9 cellular contexts compared by ENCODE assay signal in genomic region chr2:189142893-189143759, GRCh38. TPM values are rescaled to one million over a fixed set of nuclear protein-coding genes. Genes with fewer than 3 reads are reported as not detected.
DNase-seq lines count a peak whose midpoint lies in the region; ATAC-seq, FAIRE-seq and TF ChIP-seq lines count a peak whose summit lies in the region.
"Had no signal": no experiment of that assay in that cellular context is flagged by ENCODE, and none has a peak within 500 bp of the region (broad histone marks: within the 10 kb centered on the region; RNA-seq: fewer than 3 reads in every experiment).

No MANE protein-coding gene starts in this region.

- DNase-seq in NK-92 treated with Interleukin-12 subunit alpha and Interleukin-12 subunit beta, amount 100 ng/mL, for 24 hours (lab: John Stamatoyannopoulos, UW) = peak; percentile 1
- DNase-seq in NK-92 (lab: John Stamatoyannopoulos, UW; ENCODE audit: unreplicated experiment) = no peak
- DNase-seq in HTR-8/SVneo (ENCODE audit: insufficient read length, low spot score) = peak; percentile 34
- peak; percentile 21 to 65 for DNase-seq in SW 1271 (lab: John Stamatoyannopoulos, UW)
- DNase-seq in K562 (ENCODE audit: extremely low read depth in 1 of 4, low spot score in 3 of 4) = peak; percentile 24 to 66 (median 32)
- DNase-seq in lung (ENCODE audit: low spot score) = no peak
- peak in 1 of 2 donors; percentile 35 for DNase-seq in upper lobe of left lung
- DNase-seq: right cardiac atrium had no signal

- intact Hi-C loops in K562 (cut with micrococcal nuclease) = loop anchor here (1.0 to 5.0 kb wide), 3 partner anchors 145 to 269 kb away; no protein-coding TSS in a partner anchor

- H3K27ac ChIP-seq in K562 (ENCODE audit: extremely low read depth, low read depth, low read length) = no peak overlapping the region
- H3K27ac ChIP-seq in lung (ENCODE audit: low read depth in 1 of 2, low read length in 1 of 2) = no peak overlapping the region
- H3K27ac ChIP-seq in upper lobe of left lung = no peak overlapping the region

- no peaks in the 10 kb centered on the region for H4K20me1 ChIP-seq in K562 (replicated peaks; ENCODE audit: control insufficient read depth, insufficient read depth, low read length)

- H3K4me1 ChIP-seq in K562 (replicated peaks in 1 of 2; ENCODE audit: control insufficient read depth in 2 of 2, insufficient read depth in 2 of 2, low read length in 2 of 2) = no peaks in the 10 kb centered on the region
- no peaks in the 10 kb centered on the region for H3K4me1 ChIP-seq in lung (ENCODE audit: control insufficient read depth in 2 of 2, insufficient read depth in 2 of 2, low read length in 2 of 2)
- H3K4me1 ChIP-seq in upper lobe of left lung = peaks cover 0 to 8% (median 3%) of the 10 kb centered on the region in 4 donors

- WGBS in K562 (ENCODE audit: insufficient coverage, low coverage, missing lambda C conversion rate) = 26% methylated on average over 4 of the region's 4 CpGs
- WGBS in lung, 2 donors = 92 to 95% methylated on average over 4 of the region's 4 CpGs
- WGBS in upper lobe of left lung, 2 donors = 88 to 93% methylated on average over 4 of the region's 4 CpGs

- H3K27me3 ChIP-seq in K562 (ENCODE audit: control insufficient read depth in 2 of 2, insufficient read depth in 2 of 2, low read length in 2 of 2) (no peaks in the 10 kb centered on the region), lung (ENCODE audit: control insufficient read depth, insufficient read depth) (no peaks in the 10 kb centered on the region), upper lobe of left lung (no peaks in the 10 kb centered on the region)

- FAIRE-seq in HTR-8/SVneo (lab: Jason Lieb, UNC) (peak; percentile 92), K562 (lab: Jason Lieb, UNC) (peak; percentile 86)

- POLR2A ChIA-PET in K562 (lab: Yijun Ruan, JAX) = interaction anchor here (0.6 to 0.9 kb wide), 2 partner anchors 22 to 145 kb away, joined by 3 to 4 read pairs; no protein-coding TSS in a partner anchor

- no peak overlapping the region for H3K4me2 ChIP-seq in K562 (ENCODE audit: insufficient read depth, low read length)

- CTCF ChIA-PET in K562 (lab: Yijun Ruan, JAX; ENCODE audit: low intra/inter-chr PET ratio) = interaction anchor here (0.5 to 1.4 kb wide), 3 partner anchors 145 to 355 kb away, joined by 3 to 9 read pairs (median 7); no protein-coding TSS in a partner anchor

- H2AFZ ChIP-seq in K562 (ENCODE audit: low read depth, low read length) = no peak overlapping the region

- no peaks in the 10 kb centered on the region for H3K9me1 ChIP-seq in K562 (ENCODE audit: control insufficient read depth, insufficient read depth, low read length)

- TF ChIP-seq CTCF in K562 (IDR thresholded peaks at IDR 0.05 in 2 of 3, conservative IDR thresholded peaks at IDR 0.05 in 1 of 3; ENCODE audit: insufficient read depth in 2 of 3, low read depth in 1 of 3, low read length in 3 of 3) (peak; percentile 84 to 99 (median 99)), lung (IDR thresholded peaks at IDR 0.05; ENCODE audit: control extremely low read depth, extremely low read depth) (peak; percentile 55), upper lobe of left lung (IDR thresholded peaks at IDR 0.05) (peak in 5 of 6 experiments; percentile 20 to 73 (median 58))

- no TSS peak for BruUV-seq in K562 (replicated peaks; lab: Mats Ljungman, UMichigan)

- no peak overlapping the region for H3K9ac ChIP-seq in K562 (ENCODE audit: insufficient read depth in 1 of 2, low read depth in 2 of 2, low read length in 2 of 2)

- peak; percentile 66 to 73 for TF ChIP-seq RAD21 in K562 (CRISPR knock-in tag; conservative IDR thresholded peaks at IDR 0.05 in 1 of 2, IDR thresholded peaks at IDR 0.05 in 1 of 2)

- in situ Hi-C loops in K562 (cut with MboI) = no loop called here

- TF ChIP-seq EP300 in K562 (IDR thresholded peaks at IDR 0.05; ENCODE audit: low read length) (no peak), upper lobe of left lung (IDR thresholded peaks at IDR 0.05) (no peak)

- H3K36me3 ChIP-seq in K562 (ENCODE audit: control insufficient read depth, insufficient read depth, low read length) = no peaks in the 10 kb centered on the region
- H3K36me3 ChIP-seq in lung (ENCODE audit: control insufficient read depth in 2 of 2, insufficient read depth in 2 of 2, low read length in 2 of 2) = no peaks in the 10 kb centered on the region
- no peaks in the 10 kb centered on the region for H3K36me3 ChIP-seq in upper lobe of left lung

- H3K9me3 ChIP-seq in K562 (replicated peaks; ENCODE audit: control insufficient read depth, insufficient read depth, low read depth, low read length) (no peaks in the 10 kb centered on the region), lung (ENCODE audit: control insufficient read depth in 2 of 2, insufficient read depth in 1 of 2, low read length in 1 of 2) (no peaks in the 10 kb centered on the region), upper lobe of left lung (no peaks in the 10 kb centered on the region)

- TF ChIP-seq POLR2A in K562 (conservative IDR thresholded peaks at IDR 0.05) (no peak), upper lobe of left lung (IDR thresholded peaks at IDR 0.05) (no peak)

- ATAC-seq in GM21619 (IDR thresholded peaks at IDR 0.05; ENCODE audit: unreplicated experiment) (peak; percentile 99), K562 (peak; percentile 96), lung (ENCODE audit: insufficient read depth, low FRiP score) (peak; percentile 81), upper lobe of left lung (ENCODE audit: low FRiP score in 2 of 2) (peak in 1 of 2 donors; percentile 34)

- H3K79me2 ChIP-seq in K562 (ENCODE audit: control insufficient read depth, insufficient read depth, low read length) = no peaks in the 10 kb centered on the region

- H3K4me3 ChIP-seq in K562 (no peak overlapping the region), lung (no peak overlapping the region), upper lobe of left lung (no peak overlapping the region)

TF ChIP-seq in K562, 482 proteins besides CTCF, POLR2A, EP300 and RAD21 (continues in another document):
- 0 out of 4 replicates have a peak, but pooled peaks of 1 of the 2 experiments have one; percentile 26 for TF ChIP-seq MLLT1 (IDR thresholded peaks at IDR 0.05)
- TF ChIP-seq TEAD4 (IDR thresholded peaks at IDR 0.05; ENCODE audit: low read length) = 0 out of 2 replicates have a peak, but pooled peaks have one; percentile 14
- no peak for TF ChIP-seq TEAD4 (CRISPR knock-in tag; IDR thresholded peaks at IDR 0.05; ENCODE audit: borderline replicate concordance)
- TF ChIP-seq CTCFL (IDR thresholded peaks at IDR 0.05; ENCODE audit: borderline replicate concordance, insufficient read depth, low read depth, low read length, poor library complexity, severe bottlenecking) = peak; percentile 40
- 0 out of 2 replicates have a peak, but pooled peaks have one; percentile 22 for TF ChIP-seq KLF16 (IDR thresholded peaks at IDR 0.05)

RNA-seq across cellular contexts. Expression of gene COL5A2, which starts 36.4 kb away (rescaled TPM):
- 0.60 and 0.62 TPM in 2 replicates for total RNA-seq in K562 (2011; cell fraction: chromatin; rRNA removed; ENCODE audit: low replicate concordance)
- total RNA-seq in K562 (2011; cell fraction: nucleolus; rRNA removed) = 0.13 TPM in 1 of 2 replicates, not detected in the other
- 0.07 and 1.1 TPM in 2 replicates for total RNA-seq in K562 (2011; cell fraction: nucleoplasm; rRNA removed)
- 0.20 and 0.54 TPM in 2 replicates for total RNA-seq in K562 (2014; rRNA removed)
- 0.26 and 0.44 TPM in 2 replicates for total RNA-seq in K562 (2014; rRNA removed; fragmentation: Illumina TruSeq; extraction: Trizol)
- 0.26 and 0.29 TPM in 2 replicates for total RNA-seq in K562 (2015; rRNA removed; fragmentation: Illumina TruSeq; extraction: Trizol)
- total RNA-seq in K562 (2021) = 0.42 and 0.45 TPM in 2 replicates
- polyA plus RNA-seq in K562 (2011; rRNA removed) = 0.18 and 0.19 TPM in 2 replicates
- polyA plus RNA-seq in K562 (2011; cell fraction: cytosol; rRNA removed) = 0.06 and 0.27 TPM in 2 replicates
- polyA plus RNA-seq in K562 (2011; cell fraction: nucleus; rRNA removed) = 0.48 and 0.57 TPM in 2 replicates
- 0.10 and 0.11 TPM in 2 replicates for polyA plus RNA-seq in K562 (2012)
- 0.17 and 0.19 TPM in 2 replicates for polyA plus RNA-seq in K562 (2014; fragmentation: Illumina TruSeq; extraction: Trizol)
- under 1 TPM; 0.01 to 0.03 TPM for polyA plus RNA-seq in K562 (2014; fragmentation: Nextera tagmentation; extraction: Ambion mirVana)
- 0.03 and 0.07 TPM in 2 replicates for polyA plus RNA-seq in K562 (2014; rRNA removed)
- 0.53 and 0.57 TPM in 2 replicates for polyA minus RNA-seq in K562 (2011; rRNA and poly(A)+ RNA removed)
- polyA minus RNA-seq in K562 (2011; cell fraction: cytosol; rRNA and poly(A)+ RNA removed) = not detected in 2 replicates
- 0.27 and 0.44 TPM in 2 replicates for polyA minus RNA-seq in K562 (2011; cell fraction: nucleus; rRNA and poly(A)+ RNA removed)
- total RNA-seq in lung = 100 to 1,000 TPM in 1 of 2 donors, 10 to 100 TPM in 1; 75.3 to 209 TPM
- 10 to 100 TPM in 1 of 2 donors, 1 to 10 TPM in 1; 9.9 to 22.3 TPM for polyA plus RNA-seq in lung
- total RNA-seq in upper lobe of left lung = 10 to 100 TPM in 5 of 6 donors, 1 to 10 TPM in 1; 9.0 to 42.7 (median 26.8) TPM

Comparison
In these comparisons a context has a peak if more than half of its experiments do, and no peak if none do; other contexts are left out.
1. DNase-seq: peak in NK-92 treated with Interleukin-12 subunit alpha and Interleukin-12 subunit beta, amount 100 ng/mL, for 24 hours (single experiment), HTR-8/SVneo (single experiment), SW 1271 (2 of 2) and K562 (4 of 4); none in NK-92 (single experiment) and lung (single experiment).
2. RNA of gene COL5A2, which starts 36.4 kb away (total RNA-seq): 75.3 to 209 TPM in lung and 9.0 to 42.7 TPM in upper lobe of left lung; 0.07 to 1.1 TPM in K562; every median in the first group is over 4 times any median in the second.
3. Peak in every context shown above with its lines, with median percentiles within 50 percentile points of each other: CTCF ChIP-seq.